In the genomic region with DNA sequence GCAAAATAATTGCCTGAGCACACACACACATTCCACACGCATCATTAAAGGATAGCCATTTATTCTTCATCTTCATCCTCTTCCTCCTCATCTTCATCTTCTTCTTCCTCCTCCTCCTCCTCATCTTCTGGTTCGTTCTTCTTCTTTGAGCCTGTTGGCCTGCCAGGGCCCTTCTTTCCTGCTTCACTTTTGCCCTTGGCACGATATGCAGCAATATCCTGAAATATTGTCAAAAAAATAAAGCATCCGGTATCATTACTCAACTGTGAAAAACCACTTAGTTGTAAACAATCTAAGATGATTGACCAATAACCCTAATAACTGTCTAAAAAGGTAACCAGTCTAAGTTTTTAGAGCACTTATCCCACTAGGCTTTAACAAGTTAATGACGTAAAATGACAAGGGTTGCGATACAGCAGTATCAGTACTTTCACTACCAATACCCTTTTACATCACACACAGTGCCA, we compare ENCODE assay signal across 8 cellular contexts. TPM values are rescaled to one million over a fixed set of nuclear protein-coding genes. Genes with fewer than 3 reads are reported as not detected.
DNase-seq lines count a peak whose midpoint lies in the region; ATAC-seq and TF ChIP-seq lines count a peak whose summit lies in the region.

No MANE protein-coding gene starts in this region.

- TF ChIP-seq CTCF in right atrium auricular region (IDR thresholded peaks at IDR 0.05) (no peak), WI38 (IDR thresholded peaks at IDR 0.05; ENCODE audit: low read depth, low read length) (no peak)

- ATAC-seq in Right ventricle myocardium inferior = no peak
- ATAC-seq in HG02840 (IDR thresholded peaks at IDR 0.05; ENCODE audit: low FRiP score, unreplicated experiment) = no peak

- DNase-seq in right atrium auricular region (ENCODE audit: low spot score) (no peak), Right ventricle myocardium inferior (ENCODE audit: missing footprints) (no peak), DMS153 treated with DMSO at 0.1 percent for 48 hours (lab: John Stamatoyannopoulos, UW; ENCODE audit: unreplicated experiment) (no peak), middle frontal gyrus (ENCODE audit: extremely low spot score, low spot score) (no peak)
- DNase-seq in effector CD8-positive, alpha-beta T cell (lab: John Stamatoyannopoulos, UW) = no peak

- H3K4me1 ChIP-seq in right atrium auricular region (peaks cover 0 to 18% of the 10 kb centered on the region in 2 donors), iPS-18a (ENCODE audit: control insufficient read depth, low read depth, low read length) (peaks cover 17% of the 10 kb centered on the region)

- H3K27ac ChIP-seq in right atrium auricular region (peak overlapping the region; percentile 99 to 100), iPS-18a (ENCODE audit: low read length) (no peak overlapping the region)

- H3K9me3 ChIP-seq in right atrium auricular region (no peaks in the 10 kb centered on the region), iPS-18a (ENCODE audit: control insufficient read depth, low read depth, low read length) (no peaks in the 10 kb centered on the region)

- H3K27me3 ChIP-seq in right atrium auricular region = no peaks in the 10 kb centered on the region
- no peaks in the 10 kb centered on the region for H3K27me3 ChIP-seq in iPS-18a (ENCODE audit: control insufficient read depth, insufficient read depth, low read length)

- H3K4me3 ChIP-seq in right atrium auricular region (peak overlapping the region in 1 of 2 donors; percentile 92), WI38 (ENCODE audit: low read depth, low read length) (peak overlapping the region; percentile 97), iPS-18a (ENCODE audit: low read length) (peak overlapping the region; percentile 72)

- H3K36me3 ChIP-seq in right atrium auricular region = peaks cover 33% of the 10 kb centered on the region
- H3K36me3 ChIP-seq in iPS-18a (ENCODE audit: control insufficient read depth, low read depth, low read length) = peaks cover 48% of the 10 kb centered on the region

- H3K9ac ChIP-seq in iPS-18a (ENCODE audit: low read length) = no peak overlapping the region

- intact Hi-C loops in Right ventricle myocardium inferior (cut with DNase I) = loop anchor here (5.0 kb wide), 1 partner anchor 80 kb away; no protein-coding TSS in a partner anchor

RNA-seq across cellular contexts. Expression of a gene that starts 2.1 kb away (rescaled TPM):
- total RNA-seq in right atrium auricular region = 10 to 100 TPM; 34.4 to 41.7 TPM
- 42.1 TPM for total RNA-seq in Right ventricle myocardium inferior

RNA-seq across cellular contexts. Expression of a gene that starts 38.7 kb away (rescaled TPM):
- total RNA-seq in right atrium auricular region = 10 to 100 TPM; 25.4 to 27.3 TPM
- 14.6 TPM for total RNA-seq in Right ventricle myocardium inferior
